In the genomic region with DNA sequence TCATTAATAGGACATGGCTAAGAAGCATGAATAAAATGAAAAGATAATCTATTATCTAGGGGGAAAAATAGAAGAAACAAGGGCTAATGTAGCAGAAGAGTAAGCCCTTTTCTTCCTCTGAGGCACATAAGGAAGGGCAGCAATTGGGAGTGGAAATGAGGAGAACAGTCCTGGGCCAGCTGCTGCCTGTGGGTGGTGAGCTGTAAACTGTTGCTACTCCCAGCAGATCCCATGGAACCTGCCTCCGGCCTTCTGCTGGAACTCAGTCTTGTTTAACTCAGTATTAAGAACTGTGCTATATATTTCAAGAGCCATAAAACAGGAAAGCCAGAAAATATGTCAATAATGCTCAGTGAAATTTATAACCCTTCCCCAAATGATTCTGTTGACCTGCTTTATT, we compare ENCODE assay signal across 15 cellular contexts.
"Had no signal": no experiment of that assay in that cellular context is flagged by ENCODE, and none has a peak within 500 bp of the region (broad histone marks: within the 10 kb centered on the region; RNA-seq: fewer than 3 reads in every experiment).

No MANE protein-coding gene starts in this region.

- H3K27ac Mint-ChIP-seq: activated naive CD8-positive, alpha-beta T cell treated with anti-CD3 and anti-CD28 coated beads for 36 hours; natural killer cell treated with Interleukin-12 subunit alpha and Interleukin-12 subunit beta and Interleukin-15 and Interleukin-18, amount 100 ng/mL, for 72 hours; T-helper 2 cell treated with Interferon-gamma antibody and Interleukin-4, amounts not matched to agents 5 μg/mL and 100 μg/mL, for 36 hours had no signal

- H3K4me3 ChIP-seq: left ventricle myocardium inferior had no signal

- H3K4me3 Mint-ChIP-seq: activated naive CD8-positive, alpha-beta T cell treated with anti-CD3 and anti-CD28 coated beads for 36 hours; brain; central memory CD8-positive, alpha-beta T cell; natural killer cell treated with Interleukin-12 subunit alpha and Interleukin-12 subunit beta and Interleukin-15 and Interleukin-18, amount 100 ng/mL, for 72 hours; T-helper 2 cell treated with Interferon-gamma antibody and Interleukin-4, amounts not matched to agents 5 μg/mL and 100 μg/mL, for 36 hours had no signal

- H3K27ac ChIP-seq: left ventricle myocardium inferior had no signal

- H3K9me3 Mint-ChIP-seq: central memory CD8-positive, alpha-beta T cell; T-helper 2 cell treated with Interferon-gamma antibody and Interleukin-4, amounts not matched to agents 5 μg/mL and 100 μg/mL, for 36 hours had no signal

- FAIRE-seq: islet of Langerhans had no signal

- ATAC-seq: natural killer cell treated with Interleukin-12 subunit alpha and Interleukin-12 subunit beta and Interleukin-15 and Interleukin-18, amount 100 ng/mL, for 72 hours had no signal

- H3K4me1 ChIP-seq: left ventricle myocardium inferior had no signal

- H3K4me1 Mint-ChIP-seq: activated naive CD8-positive, alpha-beta T cell treated with anti-CD3 and anti-CD28 coated beads for 36 hours; central memory CD8-positive, alpha-beta T cell had no signal

- H3K27me3 Mint-ChIP-seq: activated naive CD8-positive, alpha-beta T cell treated with anti-CD3 and anti-CD28 coated beads for 36 hours; brain; central memory CD8-positive, alpha-beta T cell; natural killer cell treated with Interleukin-12 subunit alpha and Interleukin-12 subunit beta and Interleukin-15 and Interleukin-18, amount 100 ng/mL, for 72 hours had no signal

- H3K36me3 ChIP-seq: left ventricle myocardium inferior had no signal

- H3K36me3 Mint-ChIP-seq: activated naive CD8-positive, alpha-beta T cell treated with anti-CD3 and anti-CD28 coated beads for 36 hours; brain; natural killer cell treated with Interleukin-12 subunit alpha and Interleukin-12 subunit beta and Interleukin-15 and Interleukin-18, amount 100 ng/mL, for 72 hours had no signal

- DNase-seq: activated CD4-positive, alpha-beta T cell treated with anti-CD3 and anti-CD28 coated beads, Interleukin-2, amount 50 U/mL, for 1 hour; activated CD8-positive, alpha-beta memory T cell treated with anti-CD3 and anti-CD28 coated beads for 24 hours; activated naive CD8-positive, alpha-beta T cell treated with anti-CD3 and anti-CD28 coated beads for 36 hours; effector CD8-positive, alpha-beta T cell; foreskin melanocyte; head of caudate nucleus; left ventricle myocardium inferior; mesenchymal stem cell; stimulated activated CD4-positive, alpha-beta T cell treated with anti-CD3 and anti-CD28 coated beads, Interleukin-12 subunit alpha, Interleukin-12 subunit beta, amount 100 ng/mL, for 4 hours; stimulated activated CD4-positive, alpha-beta T cell treated with anti-CD3 and anti-CD28 coated beads, Interleukin-2, amount 100 ng/mL, for 24 hours had no signal
